In the genomic region with DNA sequence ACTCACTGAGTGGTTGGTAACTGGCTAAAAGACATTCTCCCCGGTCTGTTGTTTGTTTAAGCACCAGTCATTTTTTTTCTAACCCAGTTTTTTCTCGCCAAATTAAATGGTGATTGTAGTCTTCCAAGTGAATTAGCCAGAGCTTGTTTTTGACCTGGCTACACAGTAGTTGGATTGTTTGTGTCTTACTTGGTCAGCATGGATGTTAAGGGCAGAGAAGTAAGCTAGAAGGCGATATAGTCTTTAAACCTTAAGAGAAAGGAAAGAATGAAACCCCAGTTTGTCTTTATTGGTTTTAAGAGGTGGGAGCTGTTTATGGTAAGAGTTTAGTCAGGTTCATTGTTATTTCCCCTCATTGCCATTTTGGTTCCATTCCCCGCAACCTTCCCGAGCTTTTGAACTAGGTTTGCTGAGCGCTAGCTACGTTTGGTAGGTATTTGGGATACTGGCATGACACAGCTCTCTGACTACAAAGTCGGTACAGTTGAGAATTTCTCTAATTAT, we compare ENCODE assay signal across 8 cellular contexts. TPM values are rescaled to one million over a fixed set of nuclear protein-coding genes. Genes with fewer than 3 reads are reported as not detected.
DNase-seq lines count a peak whose midpoint lies in the region; ATAC-seq, FAIRE-seq and TF ChIP-seq lines count a peak whose summit lies in the region.

No MANE protein-coding gene starts in this region.

- TF ChIP-seq CTCF in K562 (IDR thresholded peaks at IDR 0.05 in 2 of 3, conservative IDR thresholded peaks at IDR 0.05 in 1 of 3; ENCODE audit: insufficient read depth in 2 of 3, low read depth in 1 of 3, low read length in 3 of 3) (no peak), HepG2 (CRISPR knock-in tag; IDR thresholded peaks at IDR 0.05) (no peak), tibial artery (IDR thresholded peaks at IDR 0.05) (no peak)

- H3K4me3 ChIP-seq in K562 (peak overlapping the region; percentile 65), HepG2 (replicated peaks in 1 of 3; ENCODE audit: insufficient read depth in 1 of 3, low read depth in 2 of 3, low read length in 3 of 3) (peak overlapping the region; percentile 82 to 99 (median 97)), tibial artery (peak overlapping the region; percentile 75 to 87)

- intact Hi-C loops in K562 (cut with micrococcal nuclease) (loop anchor here (5.0 kb wide), 1 partner anchor 132 kb away; no protein-coding TSS in a partner anchor), HepG2 (cut with micrococcal nuclease; ENCODE audit: unreplicated experiment) (loop anchor here (1.0 to 5.0 kb wide), 4 partner anchors 33 to 131 kb away; no protein-coding TSS in a partner anchor), tibial artery (cut with DNase I; ENCODE audit: low total_unique reads) (loop anchor here (5.0 to 10.0 kb wide), 4 partner anchors 55 to 262 kb away; no protein-coding TSS in a partner anchor)

- CTCF ChIA-PET in K562 (lab: Yijun Ruan, JAX; ENCODE audit: low intra/inter-chr PET ratio) (no interaction called here), HepG2 (lab: Yijun Ruan, JAX; ENCODE audit: low intra/inter-chr PET ratio, low total read pairs) (interaction anchor here (1.4 kb wide), 1 partner anchor 123 kb away, joined by 3 read pairs; no protein-coding TSS in a partner anchor)

- H3K27me3 Mint-ChIP-seq in naive thymus-derived CD8-positive, alpha-beta T cell, result no peaks in the 10 kb centered on the region

- H3K9me3 ChIP-seq in K562 (replicated peaks; ENCODE audit: control insufficient read depth, insufficient read depth, low read depth, low read length) (no peaks in the 10 kb centered on the region), HepG2 (ENCODE audit: low read length) (no peaks in the 10 kb centered on the region), tibial artery (no peaks in the 10 kb centered on the region)

- TF ChIP-seq RAD21 in K562 (CRISPR knock-in tag; conservative IDR thresholded peaks at IDR 0.05 in 1 of 2, IDR thresholded peaks at IDR 0.05 in 1 of 2), result no peak
- TF ChIP-seq RAD21 in HepG2 (CRISPR knock-in tag; IDR thresholded peaks at IDR 0.05), result no peak; the same call in 1 of the 2 replicates

- peaks cover 0 to 12% (median 9%) of the 10 kb centered on the region in 3 donors for H3K36me3 Mint-ChIP-seq in naive thymus-derived CD8-positive, alpha-beta T cell

- in situ Hi-C loops in K562 (cut with MboI), result no loop called here
- in situ Hi-C loops in HepG2 (cut with HindIII; ENCODE audit: extremely low pct_ligation_motif_present, low pct_unique_long_range_greater_than_20kb), result loop anchor here (5.0 kb wide), 1 partner anchor 183 kb away; no protein-coding TSS in a partner anchor

- no peak for ATAC-seq in K562
- ATAC-seq in HepG2, result no peak
- ATAC-seq in naive thymus-derived CD8-positive, alpha-beta T cell, result no peak

- H4K20me1 ChIP-seq in K562 (replicated peaks; ENCODE audit: control insufficient read depth, insufficient read depth, low read length), result peaks cover 13% of the 10 kb centered on the region
- H4K20me1 ChIP-seq in HepG2 (ENCODE audit: insufficient read depth, low read length), result peaks cover 13% of the 10 kb centered on the region

- no TSS peak for BruUV-seq in K562 (replicated peaks; lab: Mats Ljungman, UMichigan)
- no TSS peak for BruUV-seq in HepG2 (replicated peaks; lab: Mats Ljungman, UMichigan)

- TF ChIP-seq POLR2A in K562 (conservative IDR thresholded peaks at IDR 0.05) (no peak), HepG2 (IDR thresholded peaks at IDR 0.05; ENCODE audit: insufficient read depth in 1 of 2, low read depth in 2 of 2, low read length in 2 of 2) (no peak; a peak in 1 of 4 replicates)

- H3K9ac ChIP-seq in K562 (ENCODE audit: insufficient read depth in 1 of 2, low read depth in 2 of 2, low read length in 2 of 2) (peak overlapping the region; percentile 53 to 58; a peak in 2 of 4 replicates), HepG2 (ENCODE audit: insufficient read depth, low read depth, low read length) (peak overlapping the region; percentile 91)

- FAIRE-seq in K562 (lab: Jason Lieb, UNC) (peak; percentile 70), HepG2 (lab: Jason Lieb, UNC) (no peak)

- POLR2A ChIA-PET in K562 (lab: Yijun Ruan, JAX), result interaction anchor here (0.6 to 2.4 kb wide), 7 partner anchors 8 to 116 kb away, joined by 3 to 18 read pairs (median 4); no protein-coding TSS in a partner anchor
- POLR2A ChIA-PET in HepG2 (lab: Yijun Ruan, JAX), result interaction anchor here (0.8 to 4.5 kb wide), 14 partner anchors 9 to 184 kb away, joined by 3 to 46 read pairs (median 4); no protein-coding TSS in a partner anchor
- POLR2A ChIA-PET in naive thymus-derived CD8-positive, alpha-beta T cell (lab: Charles Lee), result interaction anchor here (0.9 to 5.6 kb wide), 9 partner anchors 9 to 131 kb away, joined by 3 to 67 read pairs (median 4); no protein-coding TSS in a partner anchor

- WGBS in K562 (ENCODE audit: insufficient coverage, low coverage, missing lambda C conversion rate), result 9% methylated on average over 8 of the region's 8 CpGs
- 1% methylated on average over 8 of the region's 8 CpGs for WGBS in HepG2 (ENCODE audit: low lambda C conversion rate)

- TF ChIP-seq EP300 in K562 (IDR thresholded peaks at IDR 0.05; ENCODE audit: low read length) (no peak), HepG2 (IDR thresholded peaks at IDR 0.05; ENCODE audit: low read depth in 2 of 2, low read length in 2 of 2) (no peak), HepG2 (CRISPR knock-in tag; IDR thresholded peaks at IDR 0.05; ENCODE audit: borderline replicate concordance) (no peak)

- peaks cover 9 to 13% of the 10 kb centered on the region in 2 experiments; a peak in 4 of 5 replicates for H3K4me1 ChIP-seq in K562 (replicated peaks in 1 of 2; ENCODE audit: control insufficient read depth in 2 of 2, insufficient read depth in 2 of 2, low read length in 2 of 2)
- H3K4me1 ChIP-seq in HepG2 (ENCODE audit: insufficient read depth, low read length), result peaks cover 58% of the 10 kb centered on the region
- peaks cover 0 to 62% (median 32%) of the 10 kb centered on the region in 4 donors for H3K4me1 ChIP-seq in tibial artery

- peaks cover 0 to 10% (median 0%) of the 10 kb centered on the region in 9 donors for H3K9me3 Mint-ChIP-seq in naive thymus-derived CD8-positive, alpha-beta T cell

- H3K79me2 ChIP-seq in K562 (ENCODE audit: control insufficient read depth, insufficient read depth, low read length) (peaks cover 64% of the 10 kb centered on the region), HepG2 (ENCODE audit: insufficient read depth, low read length) (peaks cover 68% of the 10 kb centered on the region)

- no peaks in the 10 kb centered on the region for H3K9me1 ChIP-seq in K562 (ENCODE audit: control insufficient read depth, insufficient read depth, low read length)

- no peak overlapping the region for H3K27ac Mint-ChIP-seq in naive thymus-derived CD8-positive, alpha-beta T cell

- H3K4me1 Mint-ChIP-seq in naive thymus-derived CD8-positive, alpha-beta T cell, result peaks cover 8 to 52% (median 38%) of the 10 kb centered on the region in 4 donors

- peaks cover 22% of the 10 kb centered on the region; the same call in 2 of the 3 replicates for H3K36me3 ChIP-seq in K562 (ENCODE audit: control insufficient read depth, insufficient read depth, low read length)
- H3K36me3 ChIP-seq in HepG2 (replicated peaks in 1 of 2; ENCODE audit: control insufficient read depth in 1 of 2, insufficient read depth in 2 of 2, low read length in 2 of 2), result peaks cover 4 to 14% of the 10 kb centered on the region in 2 experiments
- H3K36me3 ChIP-seq in tibial artery, result no peaks in the 10 kb centered on the region

- H3K27ac ChIP-seq in K562 (ENCODE audit: extremely low read depth, low read depth, low read length), result 0 out of 3 replicates have a peak overlapping the region, but pooled peaks have one; percentile 23
- peak overlapping the region; percentile 74 for H3K27ac ChIP-seq in HepG2 (ENCODE audit: extremely low read length, insufficient read depth, low read length)
- peak overlapping the region; percentile 82 to 93 for H3K27ac ChIP-seq in tibial artery

- DNase-seq in NCI-H1105 treated with DMSO at 0.1 percent for 48 hours (lab: John Stamatoyannopoulos, UW), result peak; percentile 19
- no peak for DNase-seq in NCI-H1105 (lab: John Stamatoyannopoulos, UW)
- DNase-seq in K562 (ENCODE audit: extremely low read depth in 1 of 4, low spot score in 3 of 4), result no peak
- DNase-seq in HepG2 (ENCODE audit: low spot score), result peak; percentile 50
- DNase-seq in tibial artery, result no peak
- DNase-seq in islet precursor cell, result no peak
- DNase-seq in naive thymus-derived CD8-positive, alpha-beta T cell, result no peak
- DNase-seq in activated CD8-positive, alpha-beta memory T cell treated with anti-CD3 and anti-CD28 coated beads, Interleukin-2, amount 50 U/mL, for 48 hours, result no peak

- H3K27me3 ChIP-seq in K562 (ENCODE audit: control insufficient read depth in 2 of 2, insufficient read depth in 2 of 2, low read length in 2 of 2), result no peaks in the 10 kb centered on the region
- no peaks in the 10 kb centered on the region; a peak in 1 of 5 replicates for H3K27me3 ChIP-seq in HepG2 (ENCODE audit: control insufficient read depth in 1 of 2, insufficient read depth in 2 of 2, low read length in 2 of 2)
- H3K27me3 ChIP-seq in tibial artery, result no peaks in the 10 kb centered on the region

- no peak overlapping the region for H3K4me3 Mint-ChIP-seq in naive thymus-derived CD8-positive, alpha-beta T cell

- peak overlapping the region; percentile 78 for H3K4me2 ChIP-seq in K562 (ENCODE audit: insufficient read depth, low read length)
- H3K4me2 ChIP-seq in HepG2 (ENCODE audit: low read depth, low read length), result peak overlapping the region; percentile 81

- H2AFZ ChIP-seq in K562 (ENCODE audit: low read depth, low read length) (no peak overlapping the region), HepG2 (ENCODE audit: low read length) (no peak overlapping the region)

RNA-seq across cellular contexts. Expression of gene MAP4K4, which starts 2.5 kb away (rescaled TPM):
- 111 and 172 TPM in 2 replicates for total RNA-seq in K562 (2011; cell fraction: chromatin; rRNA removed; ENCODE audit: low replicate concordance)
- total RNA-seq in K562 (2011; cell fraction: nucleolus; rRNA removed), result 52.4 and 63.6 TPM in 2 replicates
- 100 and 133 TPM in 2 replicates for total RNA-seq in K562 (2011; cell fraction: nucleoplasm; rRNA removed)
- total RNA-seq in K562 (2014; rRNA removed), result 48.8 and 50.2 TPM in 2 replicates
- 45.7 and 49.1 TPM in 2 replicates for total RNA-seq in K562 (2014; rRNA removed; fragmentation: Illumina TruSeq; extraction: Trizol)
- 51.4 and 58.4 TPM in 2 replicates for total RNA-seq in K562 (2015; rRNA removed; fragmentation: Illumina TruSeq; extraction: Trizol)
- 64.1 and 72.8 TPM in 2 replicates for total RNA-seq in K562 (2021)
- polyA plus RNA-seq in K562 (2011; rRNA removed), result 42.4 and 51.4 TPM in 2 replicates
- 26.1 and 28.9 TPM in 2 replicates for polyA plus RNA-seq in K562 (2011; cell fraction: cytosol; rRNA removed)
- polyA plus RNA-seq in K562 (2011; cell fraction: nucleus; rRNA removed), result 96.3 and 105 TPM in 2 replicates
- polyA plus RNA-seq in K562 (2012), result 42.4 and 73.8 TPM in 2 replicates
- polyA plus RNA-seq in K562 (2014; fragmentation: Illumina TruSeq; extraction: Trizol), result 68.8 and 76.4 TPM in 2 replicates
- polyA plus RNA-seq in K562 (2014; fragmentation: Nextera tagmentation; extraction: Ambion mirVana), result 1 to 10 TPM; 7.6 to 7.8 TPM
- polyA plus RNA-seq in K562 (2014; rRNA removed), result 44.5 and 50.6 TPM in 2 replicates
- polyA minus RNA-seq in K562 (2011; rRNA and poly(A)+ RNA removed), result 93.2 and 93.9 TPM in 2 replicates
- 37.0 and 44.3 TPM in 2 replicates for polyA minus RNA-seq in K562 (2011; cell fraction: cytosol; rRNA and poly(A)+ RNA removed)
- polyA minus RNA-seq in K562 (2011; cell fraction: nucleus; rRNA and poly(A)+ RNA removed), result 83.3 and 132 TPM in 2 replicates
- total RNA-seq in HepG2 (2016; rRNA removed; fragmentation: Illumina TruSeq; extraction: Trizol), result 264 and 301 TPM in 2 replicates
- 62.1 and 62.9 TPM in 2 replicates for total RNA-seq in HepG2 (2016; cell fraction: cytosol; rRNA removed; fragmentation: Illumina TruSeq; extraction: Trizol; ENCODE audit: low read depth)
- 264 and 269 TPM in 2 replicates for total RNA-seq in HepG2 (2016; cell fraction: insoluble cytoplasmic fraction; rRNA removed; fragmentation: Illumina TruSeq; extraction: Trizol)
- total RNA-seq in HepG2 (2016; cell fraction: membrane; rRNA removed; fragmentation: Illumina TruSeq; extraction: Trizol), result 200 and 238 TPM in 2 replicates
- total RNA-seq in HepG2 (2016; cell fraction: nucleus; rRNA removed; fragmentation: Illumina TruSeq; extraction: Trizol), result 292 and 308 TPM in 2 replicates
- polyA plus RNA-seq in HepG2 (2011; rRNA removed), result 101 and 105 TPM in 2 replicates
- polyA plus RNA-seq in HepG2 (2011; cell fraction: cytosol; rRNA removed), result 67.0 and 72.8 TPM in 2 replicates
- 261 and 287 TPM in 2 replicates for polyA plus RNA-seq in HepG2 (2011; cell fraction: nucleus; rRNA removed)
- polyA plus RNA-seq in HepG2 (2012), result 138 and 155 TPM in 2 replicates
- 48.8 and 52.9 TPM in 2 replicates for polyA plus RNA-seq in HepG2 (2016; cell fraction: cytosol; fragmentation: Illumina TruSeq; extraction: Trizol; ENCODE audit: low read depth)
- 269 and 298 TPM in 2 replicates for polyA plus RNA-seq in HepG2 (2016; cell fraction: insoluble cytoplasmic fraction; fragmentation: Illumina TruSeq; extraction: Trizol; ENCODE audit: low read depth)
- 137 and 163 TPM in 2 replicates for polyA plus RNA-seq in HepG2 (2016; cell fraction: membrane; fragmentation: Illumina TruSeq; extraction: Trizol; ENCODE audit: low read depth)
- 298 and 312 TPM in 2 replicates for polyA plus RNA-seq in HepG2 (2016; cell fraction: nucleus; fragmentation: Illumina TruSeq; extraction: Trizol; ENCODE audit: insufficient read depth, low read depth)
- polyA minus RNA-seq in HepG2 (2011; rRNA and poly(A)+ RNA removed; ENCODE audit: low replicate concordance), result 84.0 and 279 TPM in 2 replicates
- 99.4 and 99.7 TPM in 2 replicates for polyA minus RNA-seq in HepG2 (2011; cell fraction: cytosol; rRNA and poly(A)+ RNA removed)
- polyA minus RNA-seq in HepG2 (2011; cell fraction: nucleus; rRNA and poly(A)+ RNA removed), result 680 and 703 TPM in 2 replicates
- 100 to 1,000 TPM; 116 to 122 TPM for total RNA-seq in naive thymus-derived CD8-positive, alpha-beta T cell
- 10 to 100 TPM in 2 of 3 donors, 1 to 10 TPM in 1; 9.5 to 26.6 (median 13.0) TPM for polyA plus RNA-seq in naive thymus-derived CD8-positive, alpha-beta T cell

Comparison
In these comparisons a context has a peak if more than half of its experiments do, and no peak if none do; other contexts are left out.
1. DNase-seq: peak in NCI-H1105 treated with DMSO at 0.1 percent for 48 hours (single experiment) and HepG2 (single experiment); none in NCI-H1105 (single experiment), K562 (0 of 4), tibial artery (0 of 2), islet precursor cell (single experiment), naive thymus-derived CD8-positive, alpha-beta T cell (0 of 10) and activated CD8-positive, alpha-beta memory T cell treated with anti-CD3 and anti-CD28 coated beads, Interleukin-2, amount 50 U/mL, for 48 hours (single experiment).
2. H3K27ac ChIP-seq: peak in every context shown above with its lines; median percentile 88 in tibial artery; 74 in HepG2; 23 in K562.
3. Peak in every context shown above with its lines, with median percentiles within 50 percentile points of each other: H3K4me3 ChIP-seq.